In the genomic region with DNA sequence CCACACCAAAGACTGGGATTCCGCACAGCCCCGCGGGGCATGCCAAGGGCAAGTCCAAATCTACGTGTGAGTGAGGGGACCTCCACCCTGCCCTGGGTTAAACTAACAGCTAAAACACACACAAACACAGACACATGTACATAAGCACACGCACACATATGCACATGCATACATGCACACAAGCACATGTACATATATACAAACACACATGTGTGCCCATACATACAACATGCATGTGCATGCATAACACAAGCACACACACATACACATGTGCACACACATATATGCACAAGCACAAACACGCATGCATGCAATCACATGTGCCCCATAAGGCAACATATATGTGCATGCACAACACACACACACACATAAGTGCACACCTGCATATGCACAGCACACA, we compare ENCODE assay signal across 15 cellular contexts.
DNase-seq lines count a peak whose midpoint lies in the region; ATAC-seq and TF ChIP-seq lines count a peak whose summit lies in the region.
"Had no signal": no experiment of that assay in that cellular context is flagged by ENCODE, and none has a peak within 500 bp of the region (broad histone marks: within the 10 kb centered on the region; RNA-seq: fewer than 3 reads in every experiment).

No MANE protein-coding gene starts in this region.

- H3K9me2 ChIP-seq in GM23338 (ENCODE audit: insufficient read depth): no peaks in the 10 kb centered on the region

- H4K20me1 ChIP-seq in BLaER1: peaks cover 41% of the 10 kb centered on the region
- H4K20me1 ChIP-seq in GM23338 (replicated peaks; ENCODE audit: insufficient read depth): no peaks in the 10 kb centered on the region

- H2AFZ ChIP-seq in GM23338: peak overlapping the region; percentile 47; the same call in 1 of the 2 replicates

- H3K79me2 ChIP-seq in GM23338 (replicated peaks; ENCODE audit: insufficient read depth): no peaks in the 10 kb centered on the region

- no peak overlapping the region for H3K4me3 Mint-ChIP-seq in GM23338
- no peak overlapping the region for H3K4me3 Mint-ChIP-seq in endodermal cell
- H3K4me3 Mint-ChIP-seq in neural crest cell: peak overlapping the region; percentile 21
- H3K4me3 Mint-ChIP-seq in activated naive CD8-positive, alpha-beta T cell treated with anti-CD3 and anti-CD28 coated beads for 36 hours: no peak overlapping the region
- H3K4me3 Mint-ChIP-seq: CD4-positive, alpha-beta memory T cell; IgD-negative memory B cell had no signal

- H3K4me1 Mint-ChIP-seq in GM23338: peaks cover 48% of the 10 kb centered on the region
- H3K4me1 Mint-ChIP-seq in endodermal cell: peaks cover 11% of the 10 kb centered on the region
- H3K4me1 Mint-ChIP-seq in neural crest cell: peaks cover 63% of the 10 kb centered on the region
- H3K4me1 Mint-ChIP-seq in activated naive CD8-positive, alpha-beta T cell treated with anti-CD3 and anti-CD28 coated beads for 36 hours: peaks cover 13% of the 10 kb centered on the region
- H3K4me1 Mint-ChIP-seq: IgD-negative memory B cell had no signal

- TF ChIP-seq CTCF in GM23338 (conservative IDR thresholded peaks at IDR 0.05; ENCODE audit: low read depth in 2 of 2): no peak
- TF ChIP-seq CTCF in endodermal cell (conservative IDR thresholded peaks at IDR 0.05): no peak
- TF ChIP-seq CTCF in neural crest cell (conservative IDR thresholded peaks at IDR 0.05): no peak

- no peak for ATAC-seq in GM23338
- ATAC-seq in HG03280 (IDR thresholded peaks at IDR 0.05; ENCODE audit: unreplicated experiment): no peak
- ATAC-seq in HG02870 (IDR thresholded peaks at IDR 0.05; ENCODE audit: unreplicated experiment): no peak
- ATAC-seq: HCT116 had no signal

- no peak for DNase-seq in GM23338 (ENCODE audit: low spot score)
- DNase-seq in endodermal cell: no peak
- no peak for DNase-seq in neural crest cell (ENCODE audit: low read depth, low spot score)
- DNase-seq in activated naive CD8-positive, alpha-beta T cell treated with anti-CD3 and anti-CD28 coated beads for 36 hours: no peak
- DNase-seq in RPMI8226: no peak
- DNase-seq: ACHN; CD4-positive, alpha-beta memory T cell; DMS79 treated with DMSO at 0.1 percent for 48 hours; EL had no signal

- WGBS in endodermal cell (ENCODE audit: insufficient coverage in 1 of 2, insufficient read length in 1 of 2), 2 experiments: 93% methylated on average over 6 of the region's 6 CpGs

- H3K36me3 ChIP-seq in BLaER1: no peaks in the 10 kb centered on the region
- H3K36me3 ChIP-seq in GM23338 (ENCODE audit: insufficient read depth): no peaks in the 10 kb centered on the region
- H3K36me3 ChIP-seq in endodermal cell (ENCODE audit: control insufficient read depth, insufficient read depth, low read length): no peaks in the 10 kb centered on the region

- H3K27ac Mint-ChIP-seq in GM23338 (no peak overlapping the region), endodermal cell (no peak overlapping the region), neural crest cell (ENCODE audit: unreplicated experiment) (no peak overlapping the region)
- H3K27ac Mint-ChIP-seq in activated naive CD8-positive, alpha-beta T cell treated with anti-CD3 and anti-CD28 coated beads for 36 hours: no peak overlapping the region
- H3K27ac Mint-ChIP-seq: CD4-positive, alpha-beta memory T cell had no signal

- peaks cover 64% of the 10 kb centered on the region for H3K27me3 ChIP-seq in BLaER1
- peaks cover 22% of the 10 kb centered on the region for H3K27me3 ChIP-seq in GM23338 (ENCODE audit: insufficient read depth)
- peaks cover 59% of the 10 kb centered on the region for H3K27me3 ChIP-seq in endodermal cell (ENCODE audit: control insufficient read depth, insufficient read depth, low read length, poor library complexity, severe bottlenecking)

- H3K9me3 ChIP-seq in BLaER1 (no peaks in the 10 kb centered on the region), endodermal cell (ENCODE audit: control insufficient read depth, low read length) (no peaks in the 10 kb centered on the region)

- no peak overlapping the region for H3K27ac ChIP-seq in BLaER1
- no peak overlapping the region for H3K27ac ChIP-seq in GM23338 (ENCODE audit: low read depth)
- H3K27ac ChIP-seq in endodermal cell (ENCODE audit: low read depth, low read length): peak overlapping the region; percentile 73
- H3K27ac ChIP-seq: C4-2B had no signal

- H3K4me1 ChIP-seq in BLaER1 (peaks cover 35% of the 10 kb centered on the region), GM23338 (ENCODE audit: insufficient read depth) (peaks cover 16% of the 10 kb centered on the region), endodermal cell (ENCODE audit: control insufficient read depth, insufficient read depth, low read length) (no peaks in the 10 kb centered on the region)

- H3K36me3 Mint-ChIP-seq in GM23338 (ENCODE audit: low read depth) (no peaks in the 10 kb centered on the region), endodermal cell (ENCODE audit: low read depth) (no peaks in the 10 kb centered on the region), neural crest cell (ENCODE audit: low read depth) (no peaks in the 10 kb centered on the region)
- no peaks in the 10 kb centered on the region for H3K36me3 Mint-ChIP-seq in activated naive CD8-positive, alpha-beta T cell treated with anti-CD3 and anti-CD28 coated beads for 36 hours
- H3K36me3 Mint-ChIP-seq: CD4-positive, alpha-beta memory T cell had no signal

- H3K9me3 Mint-ChIP-seq in GM23338 (no peaks in the 10 kb centered on the region), endodermal cell (no peaks in the 10 kb centered on the region), neural crest cell (no peaks in the 10 kb centered on the region)
- H3K9me3 Mint-ChIP-seq in activated naive CD8-positive, alpha-beta T cell treated with anti-CD3 and anti-CD28 coated beads for 36 hours: no peaks in the 10 kb centered on the region
- H3K9me3 Mint-ChIP-seq: CD4-positive, alpha-beta memory T cell had no signal

- H3K4me2 ChIP-seq in BLaER1 (peak overlapping the region; percentile 73; the same call in 1 of the 2 replicates), GM23338 (no peak overlapping the region)

- H3K9ac ChIP-seq in BLaER1 (no peak overlapping the region), endodermal cell (ENCODE audit: extremely low read depth, low read length, poor library complexity, severe bottlenecking) (no peak overlapping the region)

- H3K27me3 Mint-ChIP-seq in GM23338 (ENCODE audit: insufficient read depth, low read depth, poor library complexity) (peaks cover 51% of the 10 kb centered on the region), endodermal cell (ENCODE audit: insufficient read depth) (peaks cover 55% of the 10 kb centered on the region), neural crest cell (ENCODE audit: low read depth) (peaks cover 31% of the 10 kb centered on the region)
- peaks cover 58% of the 10 kb centered on the region for H3K27me3 Mint-ChIP-seq in activated naive CD8-positive, alpha-beta T cell treated with anti-CD3 and anti-CD28 coated beads for 36 hours

- no peak overlapping the region for H3K4me3 ChIP-seq in BLaER1
- no peak overlapping the region for H3K4me3 ChIP-seq in GM23338
- no peak overlapping the region for H3K4me3 ChIP-seq in endodermal cell (ENCODE audit: low read length)

- 0 out of 2 replicates have a peak, but pooled peaks cover 5% of the 10 kb centered on the region for H3F3A ChIP-seq in GM23338 (replicated peaks; ENCODE audit: low read depth)

TF ChIP-seq in GM23338, 12 proteins besides CTCF, POLR2A, EP300 and RAD21 (continues in another document):
- no peak for TF ChIP-seq STAT1 (IDR thresholded peaks at IDR 0.05; ENCODE audit: unreplicated experiment)
